ENCODE assay signal across 8 cellular contexts in genomic region chr7:139109188-139109982, GRCh38. TPM values are rescaled to one million over a fixed set of nuclear protein-coding genes. Genes with fewer than 3 reads are reported as not detected.
DNase-seq lines count a peak whose midpoint lies in the region; ATAC-seq, FAIRE-seq and TF ChIP-seq lines count a peak whose summit lies in the region.

Gene ZC3HAV1 (minus strand): TSS chr7:139109720. CDS start chr7:139109331, 389 bp downstream.

- H3K27ac ChIP-seq in CD8-positive, alpha-beta T cell (ENCODE audit: low read depth, low read length), result peak within 1 kb of the TSS; percentile 98
- H3K27ac ChIP-seq in H1 (ENCODE audit: low read depth, low read length), result peak within 1 kb of the TSS; percentile 26; the same call in 1 of the 2 replicates

- H3K4ac ChIP-seq in H1 (replicated peaks; ENCODE audit: insufficient read length, low read depth, low read length), result no peak within 1 kb of the TSS

- H4K8ac ChIP-seq in H1 (ENCODE audit: extremely low read depth, insufficient read depth, low read length), result peak within 1 kb of the TSS; percentile 92

- peak within 1 kb of the TSS; percentile 96 for H3K4me3 Mint-ChIP-seq in CD8-positive, alpha-beta T cell

- peak within 1 kb of the TSS; percentile 99 for H3K27ac Mint-ChIP-seq in CD8-positive, alpha-beta T cell

- no peak; a peak in 1 of 4 replicates for TF ChIP-seq RAD21 in H1 (IDR thresholded peaks at IDR 0.05 in 1 of 2, conservative IDR thresholded peaks at IDR 0.05 in 1 of 2; ENCODE audit: low read depth in 2 of 2, low read length in 2 of 2)

- peaks cover 18% of the 10 kb centered on the region for H3K4me1 ChIP-seq in CD8-positive, alpha-beta T cell (ENCODE audit: insufficient read depth, low read length)
- peaks cover 0 to 9% (median 5%) of the 10 kb centered on the region in 4 experiments; a peak in 3 of 7 replicates for H3K4me1 ChIP-seq in H1 (replicated peaks in 1 of 4; ENCODE audit: control insufficient read depth in 3 of 4, insufficient read depth in 4 of 4, low read length in 3 of 4)

- H4K5ac ChIP-seq in H1 (ENCODE audit: insufficient read length, low read depth, low read length), result peak within 1 kb of the TSS; percentile 85

- CTCF ChIA-PET in CD8-positive, alpha-beta T cell (lab: Charles Lee), result interaction anchor here (1.0 to 1.4 kb wide), 2 partner anchors 14 to 34 kb away, joined by 3 to 4 read pairs; no protein-coding TSS in a partner anchor
- CTCF ChIA-PET in H1 (lab: Charles Lee; ENCODE audit: partially characterized antibody), result no interaction called here

- peak; percentile 87 for ATAC-seq in CD8-positive, alpha-beta T cell
- ATAC-seq in GM19438 (IDR thresholded peaks at IDR 0.05; ENCODE audit: low read depth, unreplicated experiment) (peak; percentile 67), HG03571 (IDR thresholded peaks at IDR 0.05; ENCODE audit: unreplicated experiment) (peak; percentile 76)

- H3K9me3 Mint-ChIP-seq in CD8-positive, alpha-beta T cell, result no peaks in the 10 kb centered on the region

- peak within 1 kb of the TSS; percentile 45; the same call in 1 of the 2 replicates for H2BK12ac ChIP-seq in H1 (ENCODE audit: low read depth, low read length)

- no peak within 1 kb of the TSS for H2BK20ac ChIP-seq in H1 (ENCODE audit: low read length)

- DNase-seq in CD8-positive, alpha-beta T cell, result peak; percentile 78 to 94 (median 88)
- DNase-seq in NOMO-1 treated with dmso at 0.1 percent for 144 hours (lab: John Stamatoyannopoulos, UW; ENCODE audit: unreplicated experiment) (peak; percentile 79), H1 (ENCODE audit: low read depth in 1 of 2, low spot score in 2 of 2) (peak in 1 of 2 experiments; percentile 79), mesenteric fat pad (ENCODE audit: low spot score) (peak; percentile 95)
- peak; percentile 65 to 76 (median 74) for DNase-seq in activated CD8-positive, alpha-beta memory T cell treated with anti-CD3 and anti-CD28 coated beads for 48 hours (ENCODE audit: low read depth in 2 of 3, low spot score in 2 of 3)
- DNase-seq in stimulated activated CD8-positive, alpha-beta memory T cell treated with anti-CD3 and anti-CD28 coated beads, Interleukin-15, amount 100 ng/mL, for 24 hours (ENCODE audit: low read depth), result peak; percentile 57

- no peak for TF ChIP-seq EP300 in H1 (IDR thresholded peaks at IDR 0.05; ENCODE audit: borderline replicate concordance in 1 of 2, low read depth in 2 of 2, low read length in 2 of 2)

- intact Hi-C loops in CD8-positive, alpha-beta T cell (cut with DNase I, micrococcal nuclease), result loop anchor here (1.0 to 10.0 kb wide), 10 partner anchors 14 to 1368 kb away; partner anchors contain the start of genes UBN2 (in 2 of the 2), LUC7L2 (in 1 of the 2), MKRN1 (in 1 of the 2) and TRIM24 (in 1 of the 2)

- H3K56ac ChIP-seq in H1 (replicated peaks; ENCODE audit: insufficient read length, low read depth, low read length), result peak within 1 kb of the TSS; percentile 78

- no peaks in the 10 kb centered on the region for H3K9me3 ChIP-seq in CD8-positive, alpha-beta T cell (ENCODE audit: low read length)
- H3K9me3 ChIP-seq in H1 (ENCODE audit: insufficient read depth in 2 of 2, low read depth in 1 of 2, low read length in 1 of 2), result no peaks in the 10 kb centered on the region

- H3K18ac ChIP-seq in H1 (ENCODE audit: extremely low read depth, low read length), result peak within 1 kb of the TSS; percentile 73; the same call in 1 of the 2 replicates

- no peak for FAIRE-seq in H1 (lab: Jason Lieb, UNC)

- no peaks in the 10 kb centered on the region for H3K27me3 ChIP-seq in CD8-positive, alpha-beta T cell (ENCODE audit: insufficient read depth, low read length)
- peaks cover 0 to 7% (median 5%) of the 10 kb centered on the region in 4 experiments; a peak in 5 of 7 replicates for H3K27me3 ChIP-seq in H1 (replicated peaks in 1 of 4; ENCODE audit: control insufficient read depth in 3 of 4, extremely low read depth in 1 of 4, insufficient read depth in 3 of 4, low read length in 3 of 4)

- TF ChIP-seq POLR2A in H1 (IDR thresholded peaks at IDR 0.05; ENCODE audit: control extremely low read depth in 1 of 2, low read depth in 2 of 2, low read length in 2 of 2), result peak in 1 of 2 experiments; percentile 61; a peak in 2 of 3 replicates

- peak within 1 kb of the TSS; percentile 75 for H2BK120ac ChIP-seq in H1 (replicated peaks; ENCODE audit: low read depth, low read length)

- H4K91ac ChIP-seq in H1 (replicated peaks; ENCODE audit: insufficient read length, low read length), result peak within 1 kb of the TSS; percentile 56

- H2AK5ac ChIP-seq in H1 (ENCODE audit: low read depth, low read length), result no peak within 1 kb of the TSS

- POLR2A ChIA-PET in CD8-positive, alpha-beta T cell (lab: Charles Lee), result interaction anchor here (2.7 kb wide), 1 partner anchor 15 kb away, joined by 18 read pairs; no protein-coding TSS in a partner anchor
- POLR2A ChIA-PET in H1 (lab: Charles Lee; ENCODE audit: partially characterized antibody), result interaction anchor here (0.9 to 1.0 kb wide), 4 partner anchors 14 to 122 kb away, joined by 3 to 4 read pairs (median 3); partner anchors contain the start of gene UBN2

- H3K27me3 Mint-ChIP-seq in CD8-positive, alpha-beta T cell (ENCODE audit: low read depth), result no peaks in the 10 kb centered on the region

- 2% methylated on average over 68 of the region's 68 CpGs; no CpG with 5 or more reads in 1 of the 2 experiments for WGBS in H1 (ENCODE audit: extremely low coverage in 1 of 2, insufficient coverage in 1 of 2, insufficient read length in 1 of 2, insufficient replicate concordance in 2 of 2, low coverage in 1 of 2, low lambda C conversion rate in 2 of 2, missing lambda C conversion rate in 1 of 2), 2 experiments

- peak within 1 kb of the TSS; percentile 68; the same call in 1 of the 2 replicates for H2BK5ac ChIP-seq in H1 (ENCODE audit: low read depth, low read length)

- no peak within 1 kb of the TSS for H3K14ac ChIP-seq in H1 (ENCODE audit: insufficient read length)

- peaks cover 42% of the 10 kb centered on the region for H3K4me1 Mint-ChIP-seq in CD8-positive, alpha-beta T cell (ENCODE audit: low read depth)

- H3K9ac ChIP-seq in H1 (replicated peaks in 1 of 4; ENCODE audit: extremely low read depth in 1 of 4, low read depth in 3 of 4, low read length in 3 of 4), result peak within 1 kb of the TSS; percentile 35 to 76 (median 68); a peak in 6 of 7 replicates

- peak within 1 kb of the TSS; percentile 81 for H3K4me3 ChIP-seq in CD8-positive, alpha-beta T cell (ENCODE audit: low read depth, low read length)
- peak within 1 kb of the TSS; percentile 73 to 97 (median 95) for H3K4me3 ChIP-seq in H1 (ENCODE audit: extremely low read depth in 1 of 4, insufficient read depth in 2 of 4, low read depth in 3 of 4, low read length in 4 of 4)

- H2BK15ac ChIP-seq in H1 (ENCODE audit: low read length), result peak within 1 kb of the TSS; percentile 88; the same call in 1 of the 2 replicates

- H3K23me2 ChIP-seq in H1 (ENCODE audit: low read depth, low read length), result peaks cover 12% of the 10 kb centered on the region

- H3K4me2 ChIP-seq in H1 (ENCODE audit: insufficient read depth in 1 of 2, low read depth in 2 of 2, low read length in 2 of 2), result peak within 1 kb of the TSS; percentile 82 to 89

- no peaks in the 10 kb centered on the region for H4K20me1 ChIP-seq in H1 (replicated peaks in 1 of 2; ENCODE audit: control insufficient read depth in 1 of 2, insufficient read depth in 2 of 2, low read length in 2 of 2)

- peaks cover 0 to 24% of the 10 kb centered on the region in 2 experiments; a peak in 2 of 4 replicates for H3K79me2 ChIP-seq in H1 (ENCODE audit: control insufficient read depth in 1 of 2, insufficient read depth in 2 of 2, low read length in 2 of 2)

- H3K79me1 ChIP-seq in H1 (ENCODE audit: low read depth, low read length), result peaks cover 4% of the 10 kb centered on the region; the same call in 1 of the 2 replicates

- no peak within 1 kb of the TSS for H3K23ac ChIP-seq in H1 (ENCODE audit: insufficient read length)

- H3K36me3 Mint-ChIP-seq in CD8-positive, alpha-beta T cell, result peaks cover 40% of the 10 kb centered on the region

- no peaks in the 10 kb centered on the region for H3K36me3 ChIP-seq in CD8-positive, alpha-beta T cell (ENCODE audit: insufficient read depth, low read length)
- H3K36me3 ChIP-seq in H1 (ENCODE audit: control insufficient read depth in 2 of 4, insufficient read depth in 4 of 4, low read length in 3 of 4), result no peaks in the 10 kb centered on the region

- peak within 1 kb of the TSS; percentile 86 for H2AFZ ChIP-seq in H1 (ENCODE audit: low read length)

- no peak for TF ChIP-seq CTCF in CD8-positive, alpha-beta T cell (IDR thresholded peaks at IDR 0.05)
- no peak for TF ChIP-seq CTCF in H1 (IDR thresholded peaks at IDR 0.05; ENCODE audit: control extremely low read depth in 1 of 3, insufficient read depth in 1 of 3, low read depth in 1 of 3, low read length in 3 of 3)

TF ChIP-seq in H1, 55 proteins besides CTCF, POLR2A, EP300 and RAD21 (continues in another document):
- TF ChIP-seq SP4 (IDR thresholded peaks at IDR 0.05; ENCODE audit: low read length) (no peak), TEAD4 (IDR thresholded peaks at IDR 0.05; ENCODE audit: low read depth, low read length) (no peak), CEBPB (IDR thresholded peaks at IDR 0.05; ENCODE audit: low read depth, low read length) (peak; percentile 61), RXRA (IDR thresholded peaks at IDR 0.05; ENCODE audit: insufficient read depth, low read depth, low read length) (no peak), TAF7 (optimal IDR thresholded peaks at IDR 0.05; ENCODE audit: borderline replicate concordance, low read depth, low read length) (no peak)

RNA-seq across cellular contexts. Expression of gene ZC3HAV1, which starts in this region (rescaled TPM):
- 100 to 1,000 TPM; 194 to 198 TPM for total RNA-seq in CD8-positive, alpha-beta T cell
- 43.4 and 44.3 TPM in 2 replicates for total RNA-seq in H1 (2021; fragmentation: NEBNext Ultra II Directional; extraction: Animal tissue kit (Norgen Biotek cat#: 25700))
- 15.6 and 22.5 TPM in 2 replicates for polyA plus RNA-seq in H1 (2011; rRNA removed)
- 15.0 TPM for polyA plus RNA-seq in H1 (2011; cell fraction: cytosol; rRNA removed)
- polyA plus RNA-seq in H1 (2011; cell fraction: nucleus; rRNA removed), result 29.6 TPM
- polyA plus RNA-seq in H1 (2012, experiment 1 of 2), result 16.6 to 21.1 TPM (median 18.3 TPM) in 4 replicates
- 1.9 TPM for polyA plus RNA-seq in H1 (2012, experiment 2 of 2)
- 34.4 TPM for polyA plus RNA-seq in H1 (2013, experiment 1 of 2)
- polyA plus RNA-seq in H1 (2013, experiment 2 of 2), result 29.4 TPM
- polyA minus RNA-seq in H1 (2011; rRNA and poly(A)+ RNA removed), result 37.0 and 42.9 TPM in 2 replicates
- 26.3 TPM for polyA minus RNA-seq in H1 (2011; cell fraction: cytosol; rRNA and poly(A)+ RNA removed)
- polyA minus RNA-seq in H1 (2011; cell fraction: nucleus; rRNA and poly(A)+ RNA removed), result 40.8 TPM
- 35.0 TPM for total RNA-seq in mesenteric fat pad
